In genomic region chr5:69189162-69190086, GRCh38 we compare ENCODE assay signal across 1 cellular context.
TF ChIP-seq lines count a peak whose summit lies in the region.

A gene with protein sequence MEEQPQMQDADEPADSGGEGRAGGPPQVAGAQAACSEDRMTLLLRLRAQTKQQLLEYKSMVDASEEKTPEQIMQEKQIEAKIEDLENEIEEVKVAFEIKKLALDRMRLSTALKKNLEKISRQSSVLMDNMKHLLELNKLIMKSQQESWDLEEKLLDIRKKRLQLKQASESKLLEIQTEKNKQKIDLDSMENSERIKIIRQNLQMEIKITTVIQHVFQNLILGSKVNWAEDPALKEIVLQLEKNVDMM (plus strand): TSS chr5:69189583. CDS start chr5:69189635, 52 bp downstream.

TF ChIP-seq in HEK293, 187 proteins besides CTCF, POLR2A, EP300 and RAD21 (continued from another document and continues in another):
- TF ChIP-seq MZF1 (tag by site-specific recombination; IDR thresholded peaks at IDR 0.05; ENCODE audit: borderline replicate concordance) (no peak), ZNF610 (tag by site-specific recombination; IDR thresholded peaks at IDR 0.05; ENCODE audit: borderline replicate concordance) (peak; percentile 63; the same call in 1 of the 2 replicates), ZNF629 (tag by site-specific recombination; IDR thresholded peaks at IDR 0.05) (peak; percentile 83), ZNF148 (tag by site-specific recombination; IDR thresholded peaks at IDR 0.05; ENCODE audit: borderline replicate concordance) (no peak), HOXD13 (CRISPR knock-in tag; IDR thresholded peaks at IDR 0.05; ENCODE audit: borderline replicate concordance) (0 out of 2 replicates have a peak, but pooled peaks have one; percentile 12), IKZF3 (tag by site-specific recombination; IDR thresholded peaks at IDR 0.05) (peak; percentile 46; the same call in 1 of the 2 replicates), KLF10 (tag by site-specific recombination; IDR thresholded peaks at IDR 0.05) (0 out of 2 replicates have a peak, but pooled peaks have one; percentile 60), KLF7 (tag by site-specific recombination; IDR thresholded peaks at IDR 0.05; ENCODE audit: borderline replicate concordance) (peak; percentile 84), ZNF624 (tag by site-specific recombination; IDR thresholded peaks at IDR 0.05) (no peak), ZBTB21 (tag by site-specific recombination; IDR thresholded peaks at IDR 0.05) (peak; percentile 82), ZNF221 (tag by site-specific recombination; IDR thresholded peaks at IDR 0.05; ENCODE audit: borderline replicate concordance) (no peak), ZNF501 (tag by site-specific recombination; IDR thresholded peaks at IDR 0.05) (peak; percentile 76; the same call in 1 of the 2 replicates), ZNF639 (tag by site-specific recombination; IDR thresholded peaks at IDR 0.05) (no peak), ZSCAN16 (tag by site-specific recombination; IDR thresholded peaks at IDR 0.05) (0 out of 2 replicates have a peak, but pooled peaks have one; percentile 36), ZNF292 (tag by site-specific recombination; IDR thresholded peaks at IDR 0.05; ENCODE audit: borderline replicate concordance, low read depth) (no peak), ZNF133 (tag by site-specific recombination; IDR thresholded peaks at IDR 0.05) (no peak), ZFP69B (tag by site-specific recombination; IDR thresholded peaks at IDR 0.05) (peak; percentile 55; the same call in 1 of the 2 replicates), ZNF2 (tag by site-specific recombination; IDR thresholded peaks at IDR 0.05) (peak; percentile 41; the same call in 1 of the 2 replicates), ZNF558 (tag by site-specific recombination; IDR thresholded peaks at IDR 0.05) (no peak), ZNF596 (tag by site-specific recombination; IDR thresholded peaks at IDR 0.05) (no peak), ZNF214 (tag by site-specific recombination; IDR thresholded peaks at IDR 0.05; ENCODE audit: borderline replicate concordance) (no peak), ZNF19 (tag by site-specific recombination; IDR thresholded peaks at IDR 0.05; ENCODE audit: low read depth) (no peak), GLIS2 (tag by site-specific recombination; IDR thresholded peaks at IDR 0.05) (no peak), KLF8 (tag by site-specific recombination; IDR thresholded peaks at IDR 0.05) (peak; percentile 97), KLF1 (tag by site-specific recombination; IDR thresholded peaks at IDR 0.05) (peak; percentile 80), ZNF585B (tag by site-specific recombination; IDR thresholded peaks at IDR 0.05) (no peak), ZBTB6 (tag by site-specific recombination; IDR thresholded peaks at IDR 0.05) (no peak), ZNF404 (tag by site-specific recombination; IDR thresholded peaks at IDR 0.05) (no peak), MYNN (tag by site-specific recombination; IDR thresholded peaks at IDR 0.05; ENCODE audit: borderline replicate concordance) (no peak), ZNF426 (tag by site-specific recombination; IDR thresholded peaks at IDR 0.05) (no peak), SALL2 (tag by site-specific recombination; IDR thresholded peaks at IDR 0.05; ENCODE audit: borderline replicate concordance) (no peak), ZNF341 (tag by site-specific recombination; IDR thresholded peaks at IDR 0.05; ENCODE audit: low read depth) (peak; percentile 95), ZNF248 (tag by site-specific recombination; IDR thresholded peaks at IDR 0.05) (no peak), ZNF701 (tag by site-specific recombination; IDR thresholded peaks at IDR 0.05) (no peak), ZBTB20 (tag by site-specific recombination; IDR thresholded peaks at IDR 0.05) (peak; percentile 65; the same call in 1 of the 2 replicates), ZNF354C (tag by site-specific recombination; IDR thresholded peaks at IDR 0.05; ENCODE audit: borderline replicate concordance, low read depth) (no peak), ZNF362 (tag by site-specific recombination; IDR thresholded peaks at IDR 0.05) (no peak), PATZ1 (tag by site-specific recombination; IDR thresholded peaks at IDR 0.05) (no peak), GFI1B (tag by site-specific recombination; IDR thresholded peaks at IDR 0.05) (no peak), SP2 (tag by site-specific recombination; IDR thresholded peaks at IDR 0.05) (peak; percentile 79), ZIC2 (tag by site-specific recombination; IDR thresholded peaks at IDR 0.05) (peak; percentile 60), SCRT2 (tag by site-specific recombination; IDR thresholded peaks at IDR 0.05) (peak; percentile 100), ZNF510 (tag by site-specific recombination; IDR thresholded peaks at IDR 0.05; ENCODE audit: insufficient replicate concordance) (no peak), ZBTB44 (tag by site-specific recombination; IDR thresholded peaks at IDR 0.05) (no peak), MEIS1 (CRISPR knock-in tag; IDR thresholded peaks at IDR 0.05; ENCODE audit: borderline replicate concordance) (no peak), ZNF449 (tag by site-specific recombination; IDR thresholded peaks at IDR 0.05) (0 out of 2 replicates have a peak, but pooled peaks have one; percentile 21)
- TF ChIP-seq, protein P1, sequence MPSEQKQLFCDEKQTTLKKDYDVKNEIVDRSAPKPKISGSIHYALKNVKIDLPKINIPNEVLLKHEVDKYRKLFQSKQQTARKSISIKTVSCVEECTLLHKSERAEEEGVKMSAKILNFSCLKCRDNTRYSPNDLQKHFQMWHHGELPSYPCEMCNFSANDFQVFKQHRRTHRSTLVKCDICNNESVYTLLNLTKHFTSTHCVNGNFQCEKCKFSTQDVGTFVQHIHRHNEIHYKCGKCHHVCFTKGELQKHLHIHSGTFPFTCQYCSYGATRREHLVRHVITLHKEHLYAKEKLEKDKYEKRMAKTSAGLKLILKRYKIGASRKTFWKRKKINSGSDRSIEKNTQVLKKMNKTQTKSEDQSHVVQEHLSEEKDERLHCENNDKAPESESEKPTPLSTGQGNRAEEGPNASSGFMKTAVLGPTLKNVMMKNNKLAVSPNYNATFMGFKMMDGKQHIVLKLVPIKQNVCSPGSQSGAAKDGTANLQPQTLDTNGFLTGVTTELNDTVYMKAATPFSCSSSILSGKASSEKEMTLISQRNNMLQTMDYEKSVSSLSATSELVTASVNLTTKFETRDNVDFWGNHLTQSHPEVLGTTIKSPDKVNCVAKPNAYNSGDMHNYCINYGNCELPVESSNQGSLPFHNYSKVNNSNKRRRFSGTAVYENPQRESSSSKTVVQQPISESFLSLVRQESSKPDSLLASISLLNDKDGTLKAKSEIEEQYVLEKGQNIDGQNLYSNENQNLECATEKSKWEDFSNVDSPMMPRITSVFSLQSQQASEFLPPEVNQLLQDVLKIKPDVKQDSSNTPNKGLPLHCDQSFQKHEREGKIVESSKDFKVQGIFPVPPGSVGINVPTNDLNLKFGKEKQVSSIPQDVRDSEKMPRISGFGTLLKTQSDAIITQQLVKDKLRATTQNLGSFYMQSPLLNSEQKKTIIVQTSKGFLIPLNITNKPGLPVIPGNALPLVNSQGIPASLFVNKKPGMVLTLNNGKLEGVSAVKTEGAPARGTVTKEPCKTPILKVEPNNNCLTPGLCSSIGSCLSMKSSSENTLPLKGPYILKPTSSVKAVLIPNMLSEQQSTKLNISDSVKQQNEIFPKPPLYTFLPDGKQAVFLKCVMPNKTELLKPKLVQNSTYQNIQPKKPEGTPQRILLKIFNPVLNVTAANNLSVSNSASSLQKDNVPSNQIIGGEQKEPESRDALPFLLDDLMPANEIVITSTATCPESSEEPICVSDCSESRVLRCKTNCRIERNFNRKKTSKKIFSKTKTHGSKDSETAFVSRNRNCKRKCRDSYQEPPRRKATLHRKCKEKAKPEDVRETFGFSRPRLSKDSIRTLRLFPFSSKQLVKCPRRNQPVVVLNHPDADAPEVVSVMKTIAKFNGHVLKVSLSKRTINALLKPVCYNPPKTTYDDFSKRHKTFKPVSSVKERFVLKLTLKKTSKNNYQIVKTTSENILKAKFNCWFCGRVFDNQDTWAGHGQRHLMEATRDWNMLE (tag by site-specific recombination; conservative IDR thresholded peaks at IDR 0.05; ENCODE audit: low read depth): peak; percentile 60
- TF ChIP-seq, protein P2, sequence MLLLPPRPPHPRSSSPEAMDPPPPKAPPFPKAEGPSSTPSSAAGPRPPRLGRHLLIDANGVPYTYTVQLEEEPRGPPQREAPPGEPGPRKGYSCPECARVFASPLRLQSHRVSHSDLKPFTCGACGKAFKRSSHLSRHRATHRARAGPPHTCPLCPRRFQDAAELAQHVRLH (tag by site-specific recombination; IDR thresholded peaks at IDR 0.05): no peak
